ENCODE assay signal across 1 cellular context in the genomic region with DNA sequence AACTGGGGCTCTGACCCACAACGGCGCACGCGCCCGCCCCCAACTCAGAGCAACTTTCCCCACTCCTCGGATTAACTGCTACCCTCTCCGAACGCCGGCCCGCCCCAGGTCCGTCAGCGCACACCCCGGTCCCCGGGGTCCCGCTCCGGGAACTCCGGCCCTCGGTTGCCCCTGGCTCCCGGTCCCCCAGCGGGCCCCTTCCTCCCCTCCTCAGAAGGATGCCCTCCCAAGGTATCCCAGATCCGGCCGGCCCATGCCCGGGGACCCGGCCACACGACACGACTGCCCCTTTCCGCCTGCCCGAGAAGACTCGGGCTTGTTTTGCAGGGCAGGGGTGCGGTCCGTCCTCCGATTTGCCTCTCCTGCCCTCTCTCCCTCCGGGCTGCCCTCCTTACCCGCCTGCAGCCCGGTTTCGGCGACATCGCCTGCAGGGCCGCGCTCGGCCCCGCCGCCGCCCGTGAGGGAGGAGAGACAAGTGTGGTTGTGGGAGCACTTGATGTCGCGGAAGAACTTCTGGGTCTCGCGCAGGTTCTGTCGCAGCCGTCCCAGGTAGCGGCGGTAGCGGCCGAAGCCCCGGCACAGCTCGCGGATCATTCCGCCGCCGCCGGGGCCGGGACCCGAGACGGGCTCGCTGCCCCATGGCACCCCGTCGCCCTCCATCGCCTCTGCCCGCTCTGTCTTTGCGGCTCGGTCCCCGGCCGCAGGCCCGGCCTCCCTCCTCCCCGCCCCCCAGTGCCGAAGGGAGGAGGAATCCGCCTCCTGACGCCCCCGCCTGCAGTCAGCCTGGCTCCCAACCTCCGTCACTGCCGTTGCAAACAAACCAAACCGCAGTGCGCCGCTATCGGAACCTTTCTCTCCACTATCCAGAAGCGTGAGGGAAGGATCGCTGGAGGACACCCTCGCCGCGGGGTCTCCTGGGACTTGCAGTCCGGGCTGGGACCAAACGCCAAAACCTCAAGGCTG.
A peak's percentile ranks its signal among the peaks of the same experiment; 100 is the strongest.
TF ChIP-seq lines count a peak whose summit lies in the region.

A gene with protein sequence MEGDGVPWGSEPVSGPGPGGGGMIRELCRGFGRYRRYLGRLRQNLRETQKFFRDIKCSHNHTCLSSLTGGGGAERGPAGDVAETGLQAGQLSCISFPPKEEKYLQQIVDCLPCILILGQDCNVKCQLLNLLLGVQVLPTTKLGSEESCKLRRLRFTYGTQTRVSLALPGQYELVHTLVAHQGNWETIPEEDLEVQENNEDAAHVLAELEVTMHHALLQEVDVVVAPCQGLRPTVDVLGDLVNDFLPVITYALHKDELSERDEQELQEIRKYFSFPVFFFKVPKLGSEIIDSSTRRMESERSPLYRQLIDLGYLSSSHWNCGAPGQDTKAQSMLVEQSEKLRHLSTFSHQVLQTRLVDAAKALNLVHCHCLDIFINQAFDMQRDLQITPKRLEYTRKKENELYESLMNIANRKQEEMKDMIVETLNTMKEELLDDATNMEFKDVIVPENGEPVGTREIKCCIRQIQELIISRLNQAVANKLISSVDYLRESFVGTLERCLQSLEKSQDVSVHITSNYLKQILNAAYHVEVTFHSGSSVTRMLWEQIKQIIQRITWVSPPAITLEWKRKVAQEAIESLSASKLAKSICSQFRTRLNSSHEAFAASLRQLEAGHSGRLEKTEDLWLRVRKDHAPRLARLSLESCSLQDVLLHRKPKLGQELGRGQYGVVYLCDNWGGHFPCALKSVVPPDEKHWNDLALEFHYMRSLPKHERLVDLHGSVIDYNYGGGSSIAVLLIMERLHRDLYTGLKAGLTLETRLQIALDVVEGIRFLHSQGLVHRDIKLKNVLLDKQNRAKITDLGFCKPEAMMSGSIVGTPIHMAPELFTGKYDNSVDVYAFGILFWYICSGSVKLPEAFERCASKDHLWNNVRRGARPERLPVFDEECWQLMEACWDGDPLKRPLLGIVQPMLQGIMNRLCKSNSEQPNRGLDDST (minus strand): TSS at position 827 of the 963 bp plus-strand sequence. CDS start 167 bp downstream, at position 660.

TF ChIP-seq in HCT116, 20 proteins besides CTCF, POLR2A, EP300 and RAD21 (continued from another document):
- TF ChIP-seq, protein P1, sequence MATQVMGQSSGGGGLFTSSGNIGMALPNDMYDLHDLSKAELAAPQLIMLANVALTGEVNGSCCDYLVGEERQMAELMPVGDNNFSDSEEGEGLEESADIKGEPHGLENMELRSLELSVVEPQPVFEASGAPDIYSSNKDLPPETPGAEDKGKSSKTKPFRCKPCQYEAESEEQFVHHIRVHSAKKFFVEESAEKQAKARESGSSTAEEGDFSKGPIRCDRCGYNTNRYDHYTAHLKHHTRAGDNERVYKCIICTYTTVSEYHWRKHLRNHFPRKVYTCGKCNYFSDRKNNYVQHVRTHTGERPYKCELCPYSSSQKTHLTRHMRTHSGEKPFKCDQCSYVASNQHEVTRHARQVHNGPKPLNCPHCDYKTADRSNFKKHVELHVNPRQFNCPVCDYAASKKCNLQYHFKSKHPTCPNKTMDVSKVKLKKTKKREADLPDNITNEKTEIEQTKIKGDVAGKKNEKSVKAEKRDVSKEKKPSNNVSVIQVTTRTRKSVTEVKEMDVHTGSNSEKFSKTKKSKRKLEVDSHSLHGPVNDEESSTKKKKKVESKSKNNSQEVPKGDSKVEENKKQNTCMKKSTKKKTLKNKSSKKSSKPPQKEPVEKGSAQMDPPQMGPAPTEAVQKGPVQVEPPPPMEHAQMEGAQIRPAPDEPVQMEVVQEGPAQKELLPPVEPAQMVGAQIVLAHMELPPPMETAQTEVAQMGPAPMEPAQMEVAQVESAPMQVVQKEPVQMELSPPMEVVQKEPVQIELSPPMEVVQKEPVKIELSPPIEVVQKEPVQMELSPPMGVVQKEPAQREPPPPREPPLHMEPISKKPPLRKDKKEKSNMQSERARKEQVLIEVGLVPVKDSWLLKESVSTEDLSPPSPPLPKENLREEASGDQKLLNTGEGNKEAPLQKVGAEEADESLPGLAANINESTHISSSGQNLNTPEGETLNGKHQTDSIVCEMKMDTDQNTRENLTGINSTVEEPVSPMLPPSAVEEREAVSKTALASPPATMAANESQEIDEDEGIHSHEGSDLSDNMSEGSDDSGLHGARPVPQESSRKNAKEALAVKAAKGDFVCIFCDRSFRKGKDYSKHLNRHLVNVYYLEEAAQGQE (IDR thresholded peaks at IDR 0.05; ENCODE audit: low read depth), result no peak
- peak; percentile 79 for TF ChIP-seq TCF7L2 (IDR thresholded peaks at IDR 0.05; ENCODE audit: borderline replicate concordance, extremely low read depth, insufficient read depth, insufficient read length)
- TF ChIP-seq CEBPB (IDR thresholded peaks at IDR 0.05; ENCODE audit: low read depth), result peak; percentile 49; the same call in 1 of the 2 replicates
- peak; percentile 92 for TF ChIP-seq SP1 (IDR thresholded peaks at IDR 0.05; ENCODE audit: low read depth)
- TF ChIP-seq, protein P2, sequence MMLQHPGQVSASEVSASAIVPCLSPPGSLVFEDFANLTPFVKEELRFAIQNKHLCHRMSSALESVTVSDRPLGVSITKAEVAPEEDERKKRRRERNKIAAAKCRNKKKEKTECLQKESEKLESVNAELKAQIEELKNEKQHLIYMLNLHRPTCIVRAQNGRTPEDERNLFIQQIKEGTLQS (IDR thresholded peaks at IDR 0.05), result no peak; the same call in 1 of the 2 replicates
- TF ChIP-seq EZH2 (IDR thresholded peaks at IDR 0.05), result no peak
- TF ChIP-seq YY1 (IDR thresholded peaks at IDR 0.05; ENCODE audit: extremely low read depth, insufficient replicate concordance, low read depth, low read length), result peak; percentile 87
- TF ChIP-seq POLR2AphosphoS5 (IDR thresholded peaks at IDR 0.05; ENCODE audit: low read depth, low read length), result peak; percentile 81; the same call in 1 of the 2 replicates
- TF ChIP-seq, protein P3, sequence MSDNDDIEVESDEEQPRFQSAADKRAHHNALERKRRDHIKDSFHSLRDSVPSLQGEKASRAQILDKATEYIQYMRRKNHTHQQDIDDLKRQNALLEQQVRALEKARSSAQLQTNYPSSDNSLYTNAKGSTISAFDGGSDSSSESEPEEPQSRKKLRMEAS (IDR thresholded peaks at IDR 0.05), result peak; percentile 75
